In the genomic region with DNA sequence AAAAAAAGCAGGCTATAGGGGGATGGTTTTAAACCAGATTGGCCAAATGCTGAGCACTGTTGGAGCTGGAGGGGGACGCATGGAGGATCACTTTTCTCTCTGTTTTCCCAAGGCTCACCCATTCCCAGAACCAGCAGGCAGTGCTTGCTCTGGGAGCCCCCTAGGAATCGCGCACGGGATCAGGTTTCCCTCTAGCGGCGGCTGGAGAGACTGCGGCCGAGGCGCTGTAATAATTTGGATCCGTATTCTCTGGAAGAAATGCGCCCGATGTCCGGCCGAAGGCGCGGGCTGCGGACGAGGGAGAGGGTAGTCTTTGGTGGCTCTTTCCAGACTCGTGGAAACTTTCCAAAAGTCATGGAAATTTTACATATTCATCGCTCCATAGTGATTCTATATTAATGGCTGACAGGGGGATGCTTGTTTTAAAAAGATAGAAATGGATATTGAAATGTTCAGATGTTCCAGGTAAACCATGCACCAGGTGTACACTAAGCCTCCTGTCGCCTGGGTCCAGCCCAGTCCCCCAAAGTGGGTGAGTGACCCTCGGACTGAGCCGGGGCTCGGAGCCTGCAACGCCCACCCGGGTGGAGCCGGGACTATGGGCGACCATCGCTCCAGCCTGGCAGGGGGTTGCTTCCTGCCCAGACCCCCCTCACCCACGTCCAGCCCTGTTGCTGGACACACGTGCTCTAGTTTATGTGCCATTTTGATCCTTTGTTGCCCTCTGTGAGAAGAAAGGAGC, we compare ENCODE assay signal across 1 cellular context.
TF ChIP-seq lines count a peak whose summit lies in the region.

No MANE protein-coding gene starts in this region.

TF ChIP-seq in K562, 482 proteins besides CTCF, POLR2A, EP300 and RAD21 (continued from another document):
- TF ChIP-seq, protein P1, sequence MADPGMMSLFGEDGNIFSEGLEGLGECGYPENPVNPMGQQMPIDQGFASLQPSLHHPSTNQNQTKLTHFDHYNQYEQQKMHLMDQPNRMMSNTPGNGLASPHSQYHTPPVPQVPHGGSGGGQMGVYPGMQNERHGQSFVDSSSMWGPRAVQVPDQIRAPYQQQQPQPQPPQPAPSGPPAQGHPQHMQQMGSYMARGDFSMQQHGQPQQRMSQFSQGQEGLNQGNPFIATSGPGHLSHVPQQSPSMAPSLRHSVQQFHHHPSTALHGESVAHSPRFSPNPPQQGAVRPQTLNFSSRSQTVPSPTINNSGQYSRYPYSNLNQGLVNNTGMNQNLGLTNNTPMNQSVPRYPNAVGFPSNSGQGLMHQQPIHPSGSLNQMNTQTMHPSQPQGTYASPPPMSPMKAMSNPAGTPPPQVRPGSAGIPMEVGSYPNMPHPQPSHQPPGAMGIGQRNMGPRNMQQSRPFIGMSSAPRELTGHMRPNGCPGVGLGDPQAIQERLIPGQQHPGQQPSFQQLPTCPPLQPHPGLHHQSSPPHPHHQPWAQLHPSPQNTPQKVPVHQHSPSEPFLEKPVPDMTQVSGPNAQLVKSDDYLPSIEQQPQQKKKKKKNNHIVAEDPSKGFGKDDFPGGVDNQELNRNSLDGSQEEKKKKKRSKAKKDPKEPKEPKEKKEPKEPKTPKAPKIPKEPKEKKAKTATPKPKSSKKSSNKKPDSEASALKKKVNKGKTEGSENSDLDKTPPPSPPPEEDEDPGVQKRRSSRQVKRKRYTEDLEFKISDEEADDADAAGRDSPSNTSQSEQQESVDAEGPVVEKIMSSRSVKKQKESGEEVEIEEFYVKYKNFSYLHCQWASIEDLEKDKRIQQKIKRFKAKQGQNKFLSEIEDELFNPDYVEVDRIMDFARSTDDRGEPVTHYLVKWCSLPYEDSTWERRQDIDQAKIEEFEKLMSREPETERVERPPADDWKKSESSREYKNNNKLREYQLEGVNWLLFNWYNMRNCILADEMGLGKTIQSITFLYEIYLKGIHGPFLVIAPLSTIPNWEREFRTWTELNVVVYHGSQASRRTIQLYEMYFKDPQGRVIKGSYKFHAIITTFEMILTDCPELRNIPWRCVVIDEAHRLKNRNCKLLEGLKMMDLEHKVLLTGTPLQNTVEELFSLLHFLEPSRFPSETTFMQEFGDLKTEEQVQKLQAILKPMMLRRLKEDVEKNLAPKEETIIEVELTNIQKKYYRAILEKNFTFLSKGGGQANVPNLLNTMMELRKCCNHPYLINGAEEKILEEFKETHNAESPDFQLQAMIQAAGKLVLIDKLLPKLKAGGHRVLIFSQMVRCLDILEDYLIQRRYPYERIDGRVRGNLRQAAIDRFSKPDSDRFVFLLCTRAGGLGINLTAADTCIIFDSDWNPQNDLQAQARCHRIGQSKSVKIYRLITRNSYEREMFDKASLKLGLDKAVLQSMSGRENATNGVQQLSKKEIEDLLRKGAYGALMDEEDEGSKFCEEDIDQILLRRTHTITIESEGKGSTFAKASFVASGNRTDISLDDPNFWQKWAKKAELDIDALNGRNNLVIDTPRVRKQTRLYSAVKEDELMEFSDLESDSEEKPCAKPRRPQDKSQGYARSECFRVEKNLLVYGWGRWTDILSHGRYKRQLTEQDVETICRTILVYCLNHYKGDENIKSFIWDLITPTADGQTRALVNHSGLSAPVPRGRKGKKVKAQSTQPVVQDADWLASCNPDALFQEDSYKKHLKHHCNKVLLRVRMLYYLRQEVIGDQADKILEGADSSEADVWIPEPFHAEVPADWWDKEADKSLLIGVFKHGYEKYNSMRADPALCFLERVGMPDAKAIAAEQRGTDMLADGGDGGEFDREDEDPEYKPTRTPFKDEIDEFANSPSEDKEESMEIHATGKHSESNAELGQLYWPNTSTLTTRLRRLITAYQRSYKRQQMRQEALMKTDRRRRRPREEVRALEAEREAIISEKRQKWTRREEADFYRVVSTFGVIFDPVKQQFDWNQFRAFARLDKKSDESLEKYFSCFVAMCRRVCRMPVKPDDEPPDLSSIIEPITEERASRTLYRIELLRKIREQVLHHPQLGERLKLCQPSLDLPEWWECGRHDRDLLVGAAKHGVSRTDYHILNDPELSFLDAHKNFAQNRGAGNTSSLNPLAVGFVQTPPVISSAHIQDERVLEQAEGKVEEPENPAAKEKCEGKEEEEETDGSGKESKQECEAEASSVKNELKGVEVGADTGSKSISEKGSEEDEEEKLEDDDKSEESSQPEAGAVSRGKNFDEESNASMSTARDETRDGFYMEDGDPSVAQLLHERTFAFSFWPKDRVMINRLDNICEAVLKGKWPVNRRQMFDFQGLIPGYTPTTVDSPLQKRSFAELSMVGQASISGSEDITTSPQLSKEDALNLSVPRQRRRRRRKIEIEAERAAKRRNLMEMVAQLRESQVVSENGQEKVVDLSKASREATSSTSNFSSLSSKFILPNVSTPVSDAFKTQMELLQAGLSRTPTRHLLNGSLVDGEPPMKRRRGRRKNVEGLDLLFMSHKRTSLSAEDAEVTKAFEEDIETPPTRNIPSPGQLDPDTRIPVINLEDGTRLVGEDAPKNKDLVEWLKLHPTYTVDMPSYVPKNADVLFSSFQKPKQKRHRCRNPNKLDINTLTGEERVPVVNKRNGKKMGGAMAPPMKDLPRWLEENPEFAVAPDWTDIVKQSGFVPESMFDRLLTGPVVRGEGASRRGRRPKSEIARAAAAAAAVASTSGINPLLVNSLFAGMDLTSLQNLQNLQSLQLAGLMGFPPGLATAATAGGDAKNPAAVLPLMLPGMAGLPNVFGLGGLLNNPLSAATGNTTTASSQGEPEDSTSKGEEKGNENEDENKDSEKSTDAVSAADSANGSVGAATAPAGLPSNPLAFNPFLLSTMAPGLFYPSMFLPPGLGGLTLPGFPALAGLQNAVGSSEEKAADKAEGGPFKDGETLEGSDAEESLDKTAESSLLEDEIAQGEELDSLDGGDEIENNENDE (IDR thresholded peaks at IDR 0.05; ENCODE audit: low read depth, low read length) = peak; percentile 97
- 0 out of 2 replicates have a peak, but pooled peaks have one; percentile 28 for TF ChIP-seq RB1 (IDR thresholded peaks at IDR 0.05; ENCODE audit: low read depth)
